In the genomic region with DNA sequence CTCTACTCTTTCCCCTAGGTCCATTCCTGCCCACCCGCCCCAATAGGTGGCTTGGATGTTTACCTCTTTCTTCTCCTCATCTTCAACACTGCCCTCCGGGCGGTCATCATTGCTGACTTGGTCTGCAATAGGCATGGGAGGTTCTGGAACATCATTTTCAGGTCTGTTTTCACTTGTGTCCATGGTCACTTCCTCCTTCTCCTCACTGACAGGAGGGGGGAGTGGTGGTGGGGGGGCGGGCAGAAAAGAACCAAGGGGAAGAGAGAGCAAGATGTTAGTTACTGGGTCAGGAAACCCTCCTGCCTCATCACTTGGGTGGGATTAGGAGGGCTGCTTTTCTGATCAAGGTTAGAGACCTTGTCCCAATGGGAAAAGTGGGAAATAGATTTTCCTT, we compare ENCODE assay signal across 13 cellular contexts. TPM values are rescaled to one million over a fixed set of nuclear protein-coding genes. Genes with fewer than 3 reads are reported as not detected.
DNase-seq lines count a peak whose midpoint lies in the region; ATAC-seq and TF ChIP-seq lines count a peak whose summit lies in the region.
"Had no signal": no experiment of that assay in that cellular context is flagged by ENCODE, and none has a peak within 500 bp of the region (broad histone marks: within the 10 kb centered on the region; RNA-seq: fewer than 3 reads in every experiment).

No MANE protein-coding gene starts in this region.

- H3K4me3 Mint-ChIP-seq in stimulated activated naive CD8-positive, alpha-beta T cell treated with anti-CD3 and anti-CD28 coated beads, Interleukin-15, Interleukin-2, amounts not matched to agents 100 ng/mL and 50 ng/mL, for 24 hours: peak overlapping the region; percentile 95
- peak overlapping the region; percentile 91 for H3K4me3 Mint-ChIP-seq in activated naive CD8-positive, alpha-beta T cell treated with anti-CD3 and anti-CD28 coated beads for 36 hours
- H3K4me3 Mint-ChIP-seq in mesothelial cell of epicardium: peak overlapping the region; percentile 93

- no peaks in the 10 kb centered on the region for H3K27me3 Mint-ChIP-seq in stimulated activated naive CD8-positive, alpha-beta T cell treated with anti-CD3 and anti-CD28 coated beads, Interleukin-15, Interleukin-2, amounts not matched to agents 100 ng/mL and 50 ng/mL, for 24 hours
- H3K27me3 Mint-ChIP-seq in activated naive CD8-positive, alpha-beta T cell treated with anti-CD3 and anti-CD28 coated beads for 36 hours: no peaks in the 10 kb centered on the region
- H3K27me3 Mint-ChIP-seq in mesothelial cell of epicardium (ENCODE audit: low read depth): no peaks in the 10 kb centered on the region
- H3K27me3 Mint-ChIP-seq: activated naive CD8-positive, alpha-beta T cell treated with anti-CD3 and anti-CD28 coated beads, Interleukin-2, amount 10 ng/mL, durations not matched to agents 7 days and 5 days had no signal

- peaks cover 66% of the 10 kb centered on the region for H3K36me3 Mint-ChIP-seq in stimulated activated naive CD8-positive, alpha-beta T cell treated with anti-CD3 and anti-CD28 coated beads, Interleukin-15, Interleukin-2, amounts not matched to agents 100 ng/mL and 50 ng/mL, for 24 hours (ENCODE audit: low read depth)
- H3K36me3 Mint-ChIP-seq in activated naive CD8-positive, alpha-beta T cell treated with anti-CD3 and anti-CD28 coated beads for 36 hours: peaks cover 36% of the 10 kb centered on the region
- peaks cover 18% of the 10 kb centered on the region for H3K36me3 Mint-ChIP-seq in mesothelial cell of epicardium

- DNase-seq in stimulated activated naive CD8-positive, alpha-beta T cell treated with anti-CD3 and anti-CD28 coated beads, Interleukin-15, Interleukin-2, amounts not matched to agents 100 U/mL and 50 U/mL, for 24 hours: no peak
- no peak for DNase-seq in activated naive CD8-positive, alpha-beta T cell treated with anti-CD3 and anti-CD28 coated beads for 36 hours
- DNase-seq in mesothelial cell of epicardium (ENCODE audit: low spot score in 2 of 2, unreplicated experiment in 2 of 2) (no peak), LoVo (ENCODE audit: low spot score) (no peak), NCI-H128 (lab: John Stamatoyannopoulos, UW; ENCODE audit: unreplicated experiment) (no peak)
- DNase-seq in stimulated activated CD4-positive, alpha-beta T cell treated with anti-CD3 and anti-CD28 coated beads, Interleukin-2, amount 100 ng/mL, for 48 hours: no peak
- DNase-seq: activated naive CD8-positive, alpha-beta T cell treated with anti-CD3 and anti-CD28 coated beads, Interleukin-2, amount 10 ng/mL, durations not matched to agents 7 days and 5 days; NCI-H526 had no signal

- H3K9me3 Mint-ChIP-seq in stimulated activated naive CD8-positive, alpha-beta T cell treated with anti-CD3 and anti-CD28 coated beads, Interleukin-15, Interleukin-2, amounts not matched to agents 100 ng/mL and 50 ng/mL, for 24 hours: no peaks in the 10 kb centered on the region
- no peaks in the 10 kb centered on the region for H3K9me3 Mint-ChIP-seq in activated naive CD8-positive, alpha-beta T cell treated with anti-CD3 and anti-CD28 coated beads for 36 hours
- no peaks in the 10 kb centered on the region for H3K9me3 Mint-ChIP-seq in mesothelial cell of epicardium
- H3K9me3 Mint-ChIP-seq: activated naive CD8-positive, alpha-beta T cell treated with anti-CD3 and anti-CD28 coated beads, Interleukin-2, amount 10 ng/mL, durations not matched to agents 7 days and 5 days had no signal

- peaks cover 47% of the 10 kb centered on the region for H3K4me1 Mint-ChIP-seq in stimulated activated naive CD8-positive, alpha-beta T cell treated with anti-CD3 and anti-CD28 coated beads, Interleukin-15, Interleukin-2, amounts not matched to agents 100 ng/mL and 50 ng/mL, for 24 hours (ENCODE audit: low read depth)
- H3K4me1 Mint-ChIP-seq in activated naive CD8-positive, alpha-beta T cell treated with anti-CD3 and anti-CD28 coated beads for 36 hours: peaks cover 35% of the 10 kb centered on the region
- peaks cover 47% of the 10 kb centered on the region for H3K4me1 Mint-ChIP-seq in mesothelial cell of epicardium

- peak overlapping the region; percentile 72 for H3K27ac Mint-ChIP-seq in stimulated activated naive CD8-positive, alpha-beta T cell treated with anti-CD3 and anti-CD28 coated beads, Interleukin-15, Interleukin-2, amounts not matched to agents 100 ng/mL and 50 ng/mL, for 24 hours
- peak overlapping the region; percentile 25 for H3K27ac Mint-ChIP-seq in activated naive CD8-positive, alpha-beta T cell treated with anti-CD3 and anti-CD28 coated beads for 36 hours
- H3K27ac Mint-ChIP-seq in mesothelial cell of epicardium: peak overlapping the region; percentile 95

- ATAC-seq in stimulated activated naive CD8-positive, alpha-beta T cell treated with anti-CD3 and anti-CD28 coated beads, Interleukin-15, Interleukin-2, amounts not matched to agents 100 U/mL and 50 U/mL, for 24 hours: no peak
- no peak for ATAC-seq in HG02840 (IDR thresholded peaks at IDR 0.05; ENCODE audit: low FRiP score, unreplicated experiment)

- no peak for TF ChIP-seq CTCF in mesothelial cell of epicardium (IDR thresholded peaks at IDR 0.05; ENCODE audit: unreplicated experiment)

RNA-seq across cellular contexts. Expression of gene CDH24, which starts 12.1 kb away (rescaled TPM):
- total RNA-seq in activated naive CD8-positive, alpha-beta T cell treated with anti-CD3 and anti-CD28 coated beads for 36 hours: under 1 TPM; 0.49 to 0.52 TPM
- total RNA-seq in mesothelial cell of epicardium: 26.4 to 30.4 TPM (median 29.3 TPM) in 3 replicates

RNA-seq across cellular contexts. Expression of gene ACIN1, which starts 25.5 kb away (rescaled TPM):
- total RNA-seq in activated naive CD8-positive, alpha-beta T cell treated with anti-CD3 and anti-CD28 coated beads for 36 hours: 100 to 1,000 TPM; 160 to 174 TPM
- 372 to 401 TPM (median 374 TPM) in 3 replicates for total RNA-seq in mesothelial cell of epicardium

RNA-seq across cellular contexts. Expression of gene C14orf119, which starts 25.9 kb away (rescaled TPM):
- 10 to 100 TPM; 52.0 to 57.0 TPM for total RNA-seq in activated naive CD8-positive, alpha-beta T cell treated with anti-CD3 and anti-CD28 coated beads for 36 hours
- total RNA-seq in mesothelial cell of epicardium: 43.2 to 48.5 TPM (median 45.6 TPM) in 3 replicates

RNA-seq across cellular contexts. Expression of gene PSMB11, which starts 27.4 kb away (rescaled TPM):
- total RNA-seq in activated naive CD8-positive, alpha-beta T cell treated with anti-CD3 and anti-CD28 coated beads for 36 hours: not detected
- total RNA-seq in mesothelial cell of epicardium: 0.09 TPM in 1 of 3 replicates, not detected in the others
- total RNA-seq: activated naive CD8-positive, alpha-beta T cell treated with anti-CD3 and anti-CD28 coated beads, Interleukin-2, amount 10 ng/mL, durations not matched to agents 7 days and 5 days; HT-29; left ventricle myocardium superior; temporal lobe had no signal

RNA-seq across cellular contexts. Expression of gene PSMB5, which starts 34.7 kb away (rescaled TPM):
- total RNA-seq in activated naive CD8-positive, alpha-beta T cell treated with anti-CD3 and anti-CD28 coated beads for 36 hours: 100 to 1,000 TPM; 162 to 164 TPM
- 121 to 124 TPM (median 123 TPM) in 3 replicates for total RNA-seq in mesothelial cell of epicardium

Comparison
In these comparisons a context has a peak if more than half of its experiments do, and no peak if none do; other contexts are left out.
1. H3K27ac Mint-ChIP-seq: peak in every context shown above with its lines; median percentile 95 in mesothelial cell of epicardium; 72 in stimulated activated naive CD8-positive, alpha-beta T cell treated with anti-CD3 and anti-CD28 coated beads, Interleukin-15, Interleukin-2, amounts not matched to agents 100 ng/mL and 50 ng/mL, for 24 hours; 25 in activated naive CD8-positive, alpha-beta T cell treated with anti-CD3 and anti-CD28 coated beads for 36 hours.
2. RNA of gene CDH24, which starts 12.1 kb away (total RNA-seq): 26.4 to 30.4 TPM in mesothelial cell of epicardium; 0.49 to 0.52 TPM in activated naive CD8-positive, alpha-beta T cell treated with anti-CD3 and anti-CD28 coated beads for 36 hours; every median in the first group is over 10 times any median in the second.
3. Peak in every context shown above with its lines, with median percentiles within 50 percentile points of each other: H3K4me3 Mint-ChIP-seq.